8 cellular contexts compared by ENCODE assay signal in genomic region chr2:45649855-45650806, GRCh38. TPM values are rescaled to one million over a fixed set of nuclear protein-coding genes. Genes with fewer than 3 reads are reported as not detected.
DNase-seq lines count a peak whose midpoint lies in the region; ATAC-seq and TF ChIP-seq lines count a peak whose summit lies in the region.

No MANE protein-coding gene starts in this region.

- no peaks in the 10 kb centered on the region for H3K9me3 ChIP-seq in mucosa of stomach (ENCODE audit: control insufficient read depth, low read length)

- H3K4me1 ChIP-seq in mucosa of stomach (ENCODE audit: control insufficient read depth, insufficient read depth, low read length) = no peaks in the 10 kb centered on the region

- ATAC-seq in HG02840 (IDR thresholded peaks at IDR 0.05; ENCODE audit: low FRiP score, unreplicated experiment) = peak; percentile 15

- DNase-seq in NCI-H146 (lab: John Stamatoyannopoulos, UW) = peak; percentile 63
- no peak for DNase-seq in NCI-H146 treated with DMSO at 0.1 percent for 48 hours (lab: John Stamatoyannopoulos, UW; ENCODE audit: unreplicated experiment)
- peak; percentile 61 for DNase-seq in NCI-H524 treated with DMSO at 0.1 percent for 48 hours (lab: John Stamatoyannopoulos, UW)
- DNase-seq in activated T-cell treated with anti-CD3 and anti-CD28 coated beads for 48 hours (ENCODE audit: low read depth) = peak; percentile 45
- no peak for DNase-seq in epithelial cell of proximal tubule (ENCODE audit: low read depth)
- peak; percentile 47 to 85 (median 64) for DNase-seq in stimulated activated naive CD4-positive, alpha-beta T cell (lab: John Stamatoyannopoulos, UW)

- H3K4me3 ChIP-seq in epithelial cell of proximal tubule (ENCODE audit: low read depth, low read length) (peak overlapping the region; percentile 92), mucosa of stomach (ENCODE audit: low read length) (peak overlapping the region; percentile 87)

- H3K27me3 ChIP-seq in mucosa of stomach (ENCODE audit: control insufficient read depth, insufficient read depth, low read length) = no peaks in the 10 kb centered on the region

- peak overlapping the region; percentile 96 for H3K9ac ChIP-seq in mucosa of stomach (ENCODE audit: low read length)

- H3K36me3 ChIP-seq in mucosa of stomach (ENCODE audit: control insufficient read depth, insufficient read depth, low read length) = no peaks in the 10 kb centered on the region

- TF ChIP-seq CTCF in epithelial cell of proximal tubule (conservative IDR thresholded peaks at IDR 0.05; ENCODE audit: low read depth, low read length) = no peak

RNA-seq across cellular contexts. Expression of gene PRKCE, which starts 1.3 kb away (rescaled TPM):
- 2.5 and 6.0 TPM in 2 replicates for total RNA-seq in epithelial cell of proximal tubule

RNA-seq across cellular contexts. Expression of gene SRBD1, which starts 39.1 kb away (rescaled TPM):
- 8.1 and 9.3 TPM in 2 replicates for total RNA-seq in epithelial cell of proximal tubule

Comparison
In these comparisons a context has a peak if more than half of its experiments do, and no peak if none do; other contexts are left out.
1. DNase-seq: peak in NCI-H146 (single experiment), NCI-H524 treated with DMSO at 0.1 percent for 48 hours (single experiment), activated T-cell treated with anti-CD3 and anti-CD28 coated beads for 48 hours (single experiment) and stimulated activated naive CD4-positive, alpha-beta T cell (6 of 6); none in NCI-H146 treated with DMSO at 0.1 percent for 48 hours (single experiment) and epithelial cell of proximal tubule (single experiment).